ENCODE assay signal across 11 cellular contexts in the genomic region with DNA sequence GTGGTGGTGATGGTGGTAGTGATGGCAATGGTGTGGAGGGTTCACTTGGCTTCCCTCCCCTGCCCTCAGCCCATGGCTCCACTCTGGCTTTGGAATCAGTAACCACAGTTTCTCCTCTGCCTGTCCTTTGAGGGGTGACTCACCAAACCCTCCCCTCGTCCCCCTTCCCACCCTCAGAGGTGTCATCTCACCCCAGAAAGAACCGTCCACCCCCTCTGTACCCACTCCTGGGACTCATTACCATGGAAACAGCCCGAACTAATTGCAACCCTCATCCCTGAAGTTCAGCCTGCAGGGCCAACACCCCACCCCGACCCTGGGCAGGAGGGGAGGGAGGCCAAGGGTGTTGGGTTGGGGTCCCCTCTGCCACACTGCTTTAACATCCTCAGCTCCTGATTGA. TPM values are rescaled to one million over a fixed set of nuclear protein-coding genes. Genes with fewer than 3 reads are reported as not detected.
A peak's percentile ranks its signal among the peaks of the same experiment; 100 is the strongest.
DNase-seq lines count a peak whose midpoint lies in the region; ATAC-seq and TF ChIP-seq lines count a peak whose summit lies in the region.
"Had no signal": no experiment of that assay in that cellular context is flagged by ENCODE, and none has a peak within 500 bp of the region (broad histone marks: within the 10 kb centered on the region; RNA-seq: fewer than 3 reads in every experiment).

No MANE protein-coding gene starts in this region.

- H3K4me3 ChIP-seq in mucosa of stomach (ENCODE audit: low read length) = no peak overlapping the region
- no peak overlapping the region for H3K4me3 ChIP-seq in tibial nerve
- H3K4me3 ChIP-seq: left lung had no signal

- H3K27ac ChIP-seq in cingulate gyrus (ENCODE audit: low read depth, low read length) (peak overlapping the region; percentile 88), tibial nerve (peak overlapping the region; percentile 57 to 89 (median 82))

- H3K27me3 ChIP-seq in mucosa of stomach (ENCODE audit: control insufficient read depth, insufficient read depth, low read length) (no peaks in the 10 kb centered on the region), tibial nerve (no peaks in the 10 kb centered on the region)
- H3K27me3 ChIP-seq: left lung had no signal

- TF ChIP-seq POLR2A in tibial nerve (IDR thresholded peaks at IDR 0.05) = no peak

- DNase-seq in M059J (ENCODE audit: low read depth) (peak; percentile 29), tibial nerve (ENCODE audit: low spot score in 2 of 2) (no peak)
- DNase-seq: activated gamma-delta T cell; stimulated activated CD4-positive, alpha-beta T cell treated with anti-CD3 and anti-CD28 coated beads, Interleukin-12 subunit alpha, Interleukin-12 subunit beta, amount 100 ng/mL, for 4 hours; stimulated activated naive CD4-positive, alpha-beta T cell treated with Interleukin-2 at 50 U/mL for 16 hours had no signal

- TF ChIP-seq CTCF in tibial nerve (IDR thresholded peaks at IDR 0.05) = no peak

- ATAC-seq in GM18498 (IDR thresholded peaks at IDR 0.05; ENCODE audit: unreplicated experiment) (no peak), GM19397 (IDR thresholded peaks at IDR 0.05; ENCODE audit: unreplicated experiment) (no peak), GM21526 (IDR thresholded peaks at IDR 0.05; ENCODE audit: low FRiP score, unreplicated experiment) (no peak)

- peaks cover 11% of the 10 kb centered on the region for H3K36me3 ChIP-seq in mucosa of stomach (ENCODE audit: control insufficient read depth, insufficient read depth, low read length)
- peaks cover 0 to 91% (median 7%) of the 10 kb centered on the region in 3 donors for H3K36me3 ChIP-seq in tibial nerve

- H3K9me3 ChIP-seq in mucosa of stomach (ENCODE audit: control insufficient read depth, low read length) = no peaks in the 10 kb centered on the region
- no peaks in the 10 kb centered on the region for H3K9me3 ChIP-seq in tibial nerve
- H3K9me3 ChIP-seq: left lung had no signal

- 17 to 36% methylated on average over 4 of the region's 4 CpGs for WGBS in tibial nerve, 2 donors

- H3K9ac ChIP-seq in mucosa of stomach (ENCODE audit: low read length) = peak overlapping the region; percentile 5

- TF ChIP-seq EP300 in tibial nerve (IDR thresholded peaks at IDR 0.05) = no peak

- H3K4me1 ChIP-seq in mucosa of stomach (ENCODE audit: control insufficient read depth, insufficient read depth, low read length) (peaks cover 51% of the 10 kb centered on the region), tibial nerve (peaks cover 4 to 81% (median 39%) of the 10 kb centered on the region in 4 donors)

RNA-seq across cellular contexts. Expression of a gene that starts 26.6 kb away (rescaled TPM):
- 66.8 and 76.7 TPM in 2 replicates for total RNA-seq in M059J (2014; rRNA removed; shearing (Covaris generic))
- total RNA-seq in tibial nerve = 100 to 1,000 TPM; 299 to 365 (median 323) TPM

RNA-seq across cellular contexts. Expression of a gene that starts 45.5 kb away (rescaled TPM):
- total RNA-seq in M059J (2014; rRNA removed; shearing (Covaris generic)) = not detected in 2 replicates
- total RNA-seq in tibial nerve = not detected
- total RNA-seq: left lung had no signal
